ENCODE assay signal across 1 cellular context in genomic region chr12:104566244-104566993, GRCh38.
TF ChIP-seq lines count a peak whose summit lies in the region.

No MANE protein-coding gene starts in this region.

TF ChIP-seq in WTC11, 78 proteins besides CTCF, POLR2A, EP300 and RAD21 (continued from another document):
- no peak for TF ChIP-seq PRDM15 (CRISPR knock-in tag; IDR thresholded peaks at IDR 0.05)
- no peak for TF ChIP-seq MXD4 (CRISPR knock-in tag; IDR thresholded peaks at IDR 0.05; ENCODE audit: borderline replicate concordance)
- no peak for TF ChIP-seq RELA (CRISPR knock-in tag; IDR thresholded peaks at IDR 0.05; ENCODE audit: borderline replicate concordance)
- no peak for TF ChIP-seq CREM (CRISPR knock-in tag; IDR thresholded peaks at IDR 0.05)
- no peak for TF ChIP-seq ESRRA (CRISPR knock-in tag; IDR thresholded peaks at IDR 0.05; ENCODE audit: borderline replicate concordance)
